ENCODE assay signal across 14 cellular contexts in the genomic region with DNA sequence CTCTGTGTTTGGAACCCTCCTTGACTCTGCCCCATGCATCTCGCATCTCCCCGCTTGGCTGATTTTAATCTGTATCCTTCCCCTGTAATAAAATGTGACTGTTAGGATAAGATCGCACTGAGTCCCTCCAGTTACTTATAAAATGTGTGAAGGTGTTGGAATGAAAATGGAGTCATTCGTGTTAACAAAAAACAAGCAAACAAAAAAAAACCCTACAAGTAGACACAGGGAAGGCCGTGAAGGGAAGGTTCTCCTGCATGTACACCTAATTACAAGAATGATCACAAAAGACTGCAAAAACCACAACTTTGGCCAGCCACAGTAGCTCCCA.
"Had no signal": no experiment of that assay in that cellular context is flagged by ENCODE, and none has a peak within 500 bp of the region (broad histone marks: within the 10 kb centered on the region; RNA-seq: fewer than 3 reads in every experiment).

No MANE protein-coding gene starts in this region.

- ATAC-seq: left lung; stimulated activated memory B cell treated with anti-CD40 and anti-IgM and Interleukin-4, amounts not matched to agents 10 μg/mL and 1 μg/mL and 100 μg/mL, for 72 hours had no signal

- H3K4me1 ChIP-seq: left lung had no signal

- H3K36me3 ChIP-seq: left lung had no signal

- H3K9me3 ChIP-seq: left lung had no signal

- DNase-seq: activated CD4-positive, alpha-beta T cell treated with anti-CD3 and anti-CD28 coated beads for 1 hour; activated CD4-positive, alpha-beta T cell treated with anti-CD3 and anti-CD28 coated beads, Interleukin-2, amount 50 U/mL, for 4 hours; activated naive CD4-positive, alpha-beta T cell treated with Interleukin-2 at 50 U/mL for 16 hours; activated T-cell treated with anti-CD3 and anti-CD28 coated beads for 4 hours; anterior cingulate cortex; dermis blood vessel endothelial cell; kidney; left lung; mesenchymal stem cell; stimulated activated CD4-positive, alpha-beta T cell treated with anti-CD3 and anti-CD28 coated beads, Interleukin-2, amount 100 ng/mL, for 48 hours; T-helper 1 cell; T1000; trophoblast cell had no signal

- H3K4me3 ChIP-seq: left lung had no signal

- H3K27ac ChIP-seq: left lung had no signal
